14 cellular contexts compared by ENCODE assay signal in genomic region chr10:72241853-72242252, GRCh38. TPM values are rescaled to one million over a fixed set of nuclear protein-coding genes. Genes with fewer than 3 reads are reported as not detected.
DNase-seq lines count a peak whose midpoint lies in the region; ATAC-seq and TF ChIP-seq lines count a peak whose summit lies in the region.
"Had no signal": no experiment of that assay in that cellular context is flagged by ENCODE, and none has a peak within 500 bp of the region (broad histone marks: within the 10 kb centered on the region; RNA-seq: fewer than 3 reads in every experiment).

No MANE protein-coding gene starts in this region.

- peaks cover 57% of the 10 kb centered on the region for H3K4me1 ChIP-seq in suprapubic skin

- H3K36me3 Mint-ChIP-seq in activated CD4-positive, alpha-beta T cell treated with anti-CD3 and anti-CD28 coated beads, Interleukin-2, amount 10 ng/mL, durations not matched to agents 24 days and 14 days (ENCODE audit: low read depth) = peaks cover 17% of the 10 kb centered on the region
- peaks cover 3% of the 10 kb centered on the region for H3K36me3 Mint-ChIP-seq in activated naive CD8-positive, alpha-beta T cell treated with anti-CD3 and anti-CD28 coated beads, Interleukin-2, amount 50 U/mL, for 24 hours (ENCODE audit: low read depth)
- H3K36me3 Mint-ChIP-seq in mesothelial cell of epicardium = peaks cover 3% of the 10 kb centered on the region

- 81% methylated on average over 4 of the region's 4 CpGs for WGBS in suprapubic skin

- TF ChIP-seq EP300 in suprapubic skin (IDR thresholded peaks at IDR 0.05) = no peak

- H3K27ac Mint-ChIP-seq in activated CD4-positive, alpha-beta T cell treated with anti-CD3 and anti-CD28 coated beads, Interleukin-2, amount 10 ng/mL, durations not matched to agents 24 days and 14 days = peak overlapping the region; percentile 76
- peak overlapping the region; percentile 81 for H3K27ac Mint-ChIP-seq in activated naive CD8-positive, alpha-beta T cell treated with anti-CD3 and anti-CD28 coated beads, Interleukin-2, amount 50 U/mL, for 24 hours
- peak overlapping the region; percentile 80 for H3K27ac Mint-ChIP-seq in mesothelial cell of epicardium

- H3K36me3 ChIP-seq in suprapubic skin = peaks cover 4% of the 10 kb centered on the region

- TF ChIP-seq POLR2A in suprapubic skin (IDR thresholded peaks at IDR 0.05) = no peak

- no peaks in the 10 kb centered on the region for H3K9me3 ChIP-seq in suprapubic skin

- no peak for ATAC-seq in activated naive CD8-positive, alpha-beta T cell treated with anti-CD3 and anti-CD28 coated beads, Interleukin-2, amount 50 U/mL, for 24 hours
- ATAC-seq: SK-N-SH treated with all-trans-retinoic acid at 6 μM for 48 hours had no signal

- peaks cover 48% of the 10 kb centered on the region for H3K4me1 Mint-ChIP-seq in activated CD4-positive, alpha-beta T cell treated with anti-CD3 and anti-CD28 coated beads, Interleukin-2, amount 10 ng/mL, durations not matched to agents 24 days and 14 days
- H3K4me1 Mint-ChIP-seq in activated naive CD8-positive, alpha-beta T cell treated with anti-CD3 and anti-CD28 coated beads, Interleukin-2, amount 50 U/mL, for 24 hours = peaks cover 63% of the 10 kb centered on the region
- peaks cover 47% of the 10 kb centered on the region for H3K4me1 Mint-ChIP-seq in mesothelial cell of epicardium

- no peaks in the 10 kb centered on the region for H3K27me3 Mint-ChIP-seq in activated CD4-positive, alpha-beta T cell treated with anti-CD3 and anti-CD28 coated beads, Interleukin-2, amount 10 ng/mL, durations not matched to agents 24 days and 14 days
- H3K27me3 Mint-ChIP-seq in activated naive CD8-positive, alpha-beta T cell treated with anti-CD3 and anti-CD28 coated beads, Interleukin-2, amount 50 U/mL, for 24 hours = no peaks in the 10 kb centered on the region
- H3K27me3 Mint-ChIP-seq in mesothelial cell of epicardium (ENCODE audit: low read depth) = no peaks in the 10 kb centered on the region

- intact Hi-C loops in activated CD4-positive, alpha-beta T cell treated with anti-CD3 and anti-CD28 coated beads, Interleukin-2, amount 10 ng/mL, durations not matched to agents 24 days and 14 days (cut with micrococcal nuclease) = loop anchor here (2.0 kb wide), 1 partner anchor 19 kb away; no protein-coding TSS in a partner anchor

- no peaks in the 10 kb centered on the region for H3K9me3 Mint-ChIP-seq in activated CD4-positive, alpha-beta T cell treated with anti-CD3 and anti-CD28 coated beads, Interleukin-2, amount 10 ng/mL, durations not matched to agents 24 days and 14 days
- no peaks in the 10 kb centered on the region for H3K9me3 Mint-ChIP-seq in activated naive CD8-positive, alpha-beta T cell treated with anti-CD3 and anti-CD28 coated beads, Interleukin-2, amount 50 U/mL, for 24 hours
- H3K9me3 Mint-ChIP-seq in mesothelial cell of epicardium = no peaks in the 10 kb centered on the region

- no peak overlapping the region for H3K4me3 Mint-ChIP-seq in activated CD4-positive, alpha-beta T cell treated with anti-CD3 and anti-CD28 coated beads, Interleukin-2, amount 10 ng/mL, durations not matched to agents 24 days and 14 days
- H3K4me3 Mint-ChIP-seq in activated naive CD8-positive, alpha-beta T cell treated with anti-CD3 and anti-CD28 coated beads, Interleukin-2, amount 50 U/mL, for 24 hours = peak overlapping the region; percentile 42
- no peak overlapping the region for H3K4me3 Mint-ChIP-seq in mesothelial cell of epicardium
- H3K4me3 Mint-ChIP-seq: CD14-positive monocyte had no signal

- DNase-seq in activated CD4-positive, alpha-beta T cell treated with anti-CD3 and anti-CD28 coated beads, Interleukin-2, amount 10 ng/mL, durations not matched to agents 24 days and 14 days = no peak
- no peak for DNase-seq in activated CD4-positive, alpha-beta T cell treated with anti-CD3 and anti-CD28 coated beads for 1 hour
- DNase-seq in activated naive CD8-positive, alpha-beta T cell treated with anti-CD3 and anti-CD28 coated beads, Interleukin-2, amount 50 U/mL, for 24 hours = no peak
- DNase-seq in mesothelial cell of epicardium (ENCODE audit: low spot score in 2 of 2, unreplicated experiment in 2 of 2) = no peak
- DNase-seq in suprapubic skin (ENCODE audit: low spot score in 2 of 2) = no peak
- no peak for DNase-seq in Ammon's horn (ENCODE audit: low spot score)
- no peak for DNase-seq in SIG-M5 (lab: John Stamatoyannopoulos, UW)
- DNase-seq in NCI-H345 (lab: John Stamatoyannopoulos, UW) = no peak
- DNase-seq: 8988T; activated CD8-positive, alpha-beta memory T cell treated with anti-CD3 and anti-CD28 coated beads, Interleukin-2, amount 50 U/mL, for 4 hours; NCI-H1105; small intestine had no signal

- H3K4me3 ChIP-seq in suprapubic skin = no peak overlapping the region

- H3K27me3 ChIP-seq in suprapubic skin = no peaks in the 10 kb centered on the region

- no peak for TF ChIP-seq CTCF in mesothelial cell of epicardium (IDR thresholded peaks at IDR 0.05; ENCODE audit: unreplicated experiment)
- no peak for TF ChIP-seq CTCF in suprapubic skin (IDR thresholded peaks at IDR 0.05)

- peak overlapping the region; percentile 76 for H3K27ac ChIP-seq in suprapubic skin

RNA-seq across cellular contexts. Expression of gene ASCC1, which starts 25.8 kb away (rescaled TPM):
- 33.6 and 34.1 TPM in 2 replicates for total RNA-seq in activated CD4-positive, alpha-beta T cell treated with anti-CD3 and anti-CD28 coated beads, Interleukin-2, amount 10 ng/mL, durations not matched to agents 24 days and 14 days
- total RNA-seq in mesothelial cell of epicardium = 35.2 to 36.6 TPM (median 36.4 TPM) in 3 replicates
- 10 to 100 TPM; 20.2 to 31.7 (median 21.2) TPM for total RNA-seq in suprapubic skin

RNA-seq across cellular contexts. Expression of gene ANAPC16, which starts 26.0 kb away (rescaled TPM):
- total RNA-seq in activated CD4-positive, alpha-beta T cell treated with anti-CD3 and anti-CD28 coated beads, Interleukin-2, amount 10 ng/mL, durations not matched to agents 24 days and 14 days = 73.2 and 74.3 TPM in 2 replicates
- 74.3 to 80.5 TPM (median 78.7 TPM) in 3 replicates for total RNA-seq in mesothelial cell of epicardium
- total RNA-seq in suprapubic skin = 10 to 100 TPM; 57.0 to 83.2 (median 69.3) TPM

RNA-seq across cellular contexts. Expression of gene DDIT4, which starts 31.9 kb away (rescaled TPM):
- 260 and 271 TPM in 2 replicates for total RNA-seq in activated CD4-positive, alpha-beta T cell treated with anti-CD3 and anti-CD28 coated beads, Interleukin-2, amount 10 ng/mL, durations not matched to agents 24 days and 14 days
- total RNA-seq in mesothelial cell of epicardium = 61.6 to 62.5 TPM (median 61.9 TPM) in 3 replicates
- total RNA-seq in suprapubic skin = 100 to 1,000 TPM; 170 to 246 (median 225) TPM
